ENCODE assay signal across 8 cellular contexts in the genomic region with DNA sequence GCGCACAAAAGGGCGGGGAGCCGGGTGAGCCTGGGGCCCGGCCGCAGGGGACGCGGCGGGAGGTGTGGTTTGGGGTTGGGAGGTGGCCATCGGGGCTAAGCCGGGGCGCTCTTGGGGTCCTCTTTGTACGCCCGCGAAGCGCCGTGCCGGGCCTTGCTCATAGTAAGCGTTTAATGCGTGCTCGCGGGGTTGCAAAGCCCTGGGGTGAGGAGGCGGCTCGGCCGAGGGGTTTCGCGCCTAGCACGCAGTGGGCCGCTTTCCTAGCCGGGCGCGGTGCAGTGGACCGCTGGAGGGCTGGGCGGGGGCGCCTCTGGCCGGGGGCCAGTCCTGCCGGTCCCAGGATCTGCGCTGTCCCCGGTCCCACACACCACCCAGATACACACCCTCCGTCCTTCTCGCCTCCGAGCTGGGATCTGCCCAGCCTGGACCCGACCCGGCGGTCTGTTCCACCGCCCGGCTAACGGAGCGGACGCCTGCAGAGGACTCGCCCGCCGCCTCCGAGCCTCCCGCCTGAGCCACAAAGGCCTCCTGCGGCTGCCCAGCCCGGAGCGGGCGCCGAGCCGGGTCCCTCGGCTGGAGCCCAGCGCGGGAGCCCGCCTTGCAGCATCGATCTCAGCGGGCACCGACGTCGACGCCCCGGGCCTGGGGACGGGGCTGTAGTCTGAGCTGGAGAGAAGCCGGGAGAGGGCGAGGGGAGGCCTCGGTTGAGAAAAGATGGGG. TPM values are rescaled to one million over a fixed set of nuclear protein-coding genes. Genes with fewer than 3 reads are reported as not detected.
DNase-seq lines count a peak whose midpoint lies in the region; ATAC-seq and TF ChIP-seq lines count a peak whose summit lies in the region.

No MANE protein-coding gene starts in this region.

- H3K27me3 Mint-ChIP-seq in T-helper 1 cell treated with Interleukin-12 subunit alpha and Interleukin-12 subunit beta and Interleukin-4 antibody, amounts not matched to agents 30 μg/mL and 1 μg/mL, for 36 hours (ENCODE audit: low read depth): peaks cover 67% of the 10 kb centered on the region
- peaks cover 54% of the 10 kb centered on the region for H3K27me3 Mint-ChIP-seq in progenitor cell of endocrine pancreas

- no peaks in the 10 kb centered on the region for H3K4me1 Mint-ChIP-seq in T-helper 1 cell treated with Interleukin-12 subunit alpha and Interleukin-12 subunit beta and Interleukin-4 antibody, amounts not matched to agents 30 μg/mL and 1 μg/mL, for 36 hours (ENCODE audit: low read depth)
- H3K4me1 Mint-ChIP-seq in progenitor cell of endocrine pancreas (ENCODE audit: low read depth): peaks cover 14% of the 10 kb centered on the region

- ATAC-seq in Right ventricle myocardium superior (ENCODE audit: poor library complexity) (no peak), HG03159 (IDR thresholded peaks at IDR 0.05; ENCODE audit: unreplicated experiment) (no peak), GM21576 (IDR thresholded peaks at IDR 0.05; ENCODE audit: unreplicated experiment) (no peak), GM19351 (IDR thresholded peaks at IDR 0.05; ENCODE audit: unreplicated experiment) (no peak)

- DNase-seq in cardiac muscle cell (ENCODE audit: low read depth in 1 of 2, low spot score in 1 of 2): peak; percentile 12 to 34
- DNase-seq in Right ventricle myocardium superior: no peak
- DNase-seq in esophagus squamous epithelium (lab: John Stamatoyannopoulos, UW): no peak
- DNase-seq in progenitor cell of endocrine pancreas (ENCODE audit: low spot score, unreplicated experiment): peak; percentile 55

- H3K9me3 ChIP-seq in cardiac muscle cell (ENCODE audit: low read depth) (no peaks in the 10 kb centered on the region), esophagus squamous epithelium (no peaks in the 10 kb centered on the region)

- H3K36me3 ChIP-seq in cardiac muscle cell: no peaks in the 10 kb centered on the region
- no peaks in the 10 kb centered on the region for H3K36me3 ChIP-seq in esophagus squamous epithelium

- no peak for TF ChIP-seq POLR2A in esophagus squamous epithelium (IDR thresholded peaks at IDR 0.05)

- H3K4me3 ChIP-seq in cardiac muscle cell: peak overlapping the region; percentile 71
- H3K4me3 ChIP-seq in esophagus squamous epithelium: peak overlapping the region; percentile 8 to 64 (median 29)

- TF ChIP-seq CTCF in cardiac muscle cell (IDR thresholded peaks at IDR 0.05; ENCODE audit: low read depth, low read length) (no peak), esophagus squamous epithelium (IDR thresholded peaks at IDR 0.05) (no peak), progenitor cell of endocrine pancreas (IDR thresholded peaks at IDR 0.05; ENCODE audit: unreplicated experiment) (no peak)

- WGBS in esophagus squamous epithelium, 2 donors: 6 to 16% methylated on average over 3 to 5 of the region's 75 CpGs

- no peaks in the 10 kb centered on the region for H3K9me3 Mint-ChIP-seq in T-helper 1 cell treated with Interleukin-12 subunit alpha and Interleukin-12 subunit beta and Interleukin-4 antibody, amounts not matched to agents 30 μg/mL and 1 μg/mL, for 36 hours
- H3K9me3 Mint-ChIP-seq in progenitor cell of endocrine pancreas (ENCODE audit: low read depth): no peaks in the 10 kb centered on the region

- H3K27ac ChIP-seq in cardiac muscle cell (no peak overlapping the region), esophagus squamous epithelium (no peak overlapping the region)

- no peak overlapping the region for H3K27ac Mint-ChIP-seq in T-helper 1 cell treated with Interleukin-12 subunit alpha and Interleukin-12 subunit beta and Interleukin-4 antibody, amounts not matched to agents 30 μg/mL and 1 μg/mL, for 36 hours
- H3K27ac Mint-ChIP-seq in progenitor cell of endocrine pancreas: peak overlapping the region; percentile 24

- peak overlapping the region; percentile 44 for H3K4me3 Mint-ChIP-seq in T-helper 1 cell treated with Interleukin-12 subunit alpha and Interleukin-12 subunit beta and Interleukin-4 antibody, amounts not matched to agents 30 μg/mL and 1 μg/mL, for 36 hours
- H3K4me3 Mint-ChIP-seq in progenitor cell of endocrine pancreas (ENCODE audit: low read depth): peak overlapping the region; percentile 81

- H3K27me3 ChIP-seq in cardiac muscle cell: peaks cover 88% of the 10 kb centered on the region
- H3K27me3 ChIP-seq in esophagus squamous epithelium: peaks cover 38 to 100% (median 41%) of the 10 kb centered on the region in 4 donors

- no peaks in the 10 kb centered on the region for H3K4me1 ChIP-seq in cardiac muscle cell (ENCODE audit: low read depth)
- H3K4me1 ChIP-seq in esophagus squamous epithelium: peaks cover 25 to 43% (median 27%) of the 10 kb centered on the region in 3 donors

- no peaks in the 10 kb centered on the region for H3K36me3 Mint-ChIP-seq in T-helper 1 cell treated with Interleukin-12 subunit alpha and Interleukin-12 subunit beta and Interleukin-4 antibody, amounts not matched to agents 30 μg/mL and 1 μg/mL, for 36 hours (ENCODE audit: low read depth)
- H3K36me3 Mint-ChIP-seq in progenitor cell of endocrine pancreas (ENCODE audit: insufficient read depth): no peaks in the 10 kb centered on the region

- intact Hi-C loops in Right ventricle myocardium superior (cut with DNase I): loop anchor here (5.0 kb wide), 2 partner anchors 74 to 94 kb away; no protein-coding TSS in a partner anchor
- intact Hi-C loops in esophagus squamous epithelium (cut with DNase I): loop anchor here (5.0 kb wide), 1 partner anchor 94 kb away; no protein-coding TSS in a partner anchor

RNA-seq across cellular contexts. Expression of a gene that starts 0.6 kb away (rescaled TPM):
- total RNA-seq in cardiac muscle cell (4.1 and 4.5 TPM in 2 replicates), Right ventricle myocardium superior (not detected), esophagus squamous epithelium (not detected), progenitor cell of endocrine pancreas (70.3 and 75.0 TPM in 2 replicates)
- polyA plus RNA-seq in cardiac muscle cell: 3.7 and 5.6 TPM in 2 replicates

Comparison
In these comparisons a context has a peak if more than half of its experiments do, and no peak if none do; other contexts are left out.
1. DNase-seq: peak in cardiac muscle cell (2 of 2) and progenitor cell of endocrine pancreas (single experiment); none in Right ventricle myocardium superior (single experiment) and esophagus squamous epithelium (single experiment).
2. RNA of a gene that starts 0.6 kb away (total RNA-seq): 70.3 to 75.0 TPM in progenitor cell of endocrine pancreas; 4.1 to 4.5 TPM in cardiac muscle cell, not detected in Right ventricle myocardium superior (single experiment) and not detected in esophagus squamous epithelium; every median in the first group is over 10 times any median in the second.